In the genomic region with DNA sequence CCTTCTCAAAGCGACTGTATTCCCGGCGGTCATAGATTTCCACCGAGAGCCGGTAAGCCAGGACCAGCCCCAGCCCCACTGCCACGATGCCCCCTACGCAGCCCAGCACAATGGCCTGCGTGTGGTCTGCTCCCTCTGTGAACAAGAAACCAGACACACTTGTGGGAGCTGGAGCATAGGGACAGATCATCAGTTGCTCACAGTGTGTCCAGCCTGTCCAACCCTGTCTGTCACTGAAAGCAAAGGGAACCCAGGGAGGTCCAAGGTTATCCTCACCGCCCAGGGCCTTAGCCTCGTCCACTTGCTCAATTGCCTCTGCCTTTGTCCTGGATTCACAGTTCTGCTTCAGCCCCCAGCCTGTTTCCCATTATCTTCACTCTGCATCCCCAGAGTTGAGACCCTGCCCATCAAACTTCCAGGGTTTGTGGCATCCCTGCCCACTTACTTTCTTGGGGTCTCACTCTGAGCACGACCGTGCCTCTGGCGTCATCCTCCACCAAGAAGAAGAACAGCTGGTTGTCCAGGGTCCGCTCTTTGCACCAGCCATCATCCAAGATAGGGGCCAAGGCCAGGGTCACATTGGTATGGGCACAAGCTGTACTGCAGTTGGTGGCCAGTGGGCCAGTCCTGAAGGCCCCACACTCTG, we compare ENCODE assay signal across 26 cellular contexts. TPM values are rescaled to one million over a fixed set of nuclear protein-coding genes. Genes with fewer than 3 reads are reported as not detected.
DNase-seq lines count a peak whose midpoint lies in the region; ATAC-seq and TF ChIP-seq lines count a peak whose summit lies in the region.
"Had no signal": no experiment of that assay in that cellular context is flagged by ENCODE, and none has a peak within 500 bp of the region (broad histone marks: within the 10 kb centered on the region; RNA-seq: fewer than 3 reads in every experiment).

No MANE protein-coding gene starts in this region.

- no peaks in the 10 kb centered on the region for H3K9me3 Mint-ChIP-seq in activated CD8-positive, alpha-beta T cell treated with anti-CD3 and anti-CD28 coated beads for 36 hours
- H3K9me3 Mint-ChIP-seq: activated T-cell treated with anti-CD3 and anti-CD28 coated beads, Interleukin-2, amount 50 U/mL, for 4 hours; brain; CD4-positive, alpha-beta T cell; stimulated activated naive CD8-positive, alpha-beta T cell treated with anti-CD3 and anti-CD28 coated beads, Interleukin-15, amount 100 ng/mL, for 72 hours had no signal

- DNase-seq in Right ventricle myocardium superior (peak; percentile 3), left ventricle myocardium superior (no peak), islet precursor cell (peak; percentile 45), hypothalamus (lab: John Stamatoyannopoulos, UW) (no peak)
- DNase-seq in activated CD8-positive, alpha-beta T cell treated with anti-CD3 and anti-CD28 coated beads for 36 hours: no peak
- no peak for DNase-seq in activated CD4-positive, CD25-positive, alpha-beta regulatory T cell (lab: John Stamatoyannopoulos, UW)
- DNase-seq: activated T-cell treated with anti-CD3 and anti-CD28 coated beads, Interleukin-2, amount 50 U/mL, for 4 hours; CD4-positive, alpha-beta T cell; effector CD8-positive, alpha-beta T cell; foreskin keratinocyte; heart right ventricle; midbrain; NCI-H1092 treated with DMSO at 0.1 percent for 48 hours; NCI-H1930; NCI-H226; NCI-H748 treated with DMSO at 0.1 percent for 48 hours; posterior cingulate gyrus; stimulated activated CD4-positive, alpha-beta T cell treated with anti-CD3 and anti-CD28 coated beads, Interleukin-4, amount 100 ng/mL, for 4 hours; stimulated activated naive CD8-positive, alpha-beta T cell treated with anti-CD3 and anti-CD28 coated beads, Interleukin-15, amount 100 ng/mL, for 72 hours; T-helper 9 cell had no signal

- CTCF ChIA-PET in activated CD8-positive, alpha-beta T cell treated with anti-CD3 and anti-CD28 coated beads for 36 hours (lab: Charles Lee): interaction anchor here (1.8 to 17.7 kb wide), 2 partner anchors 22 to 32 kb away, joined by 6 to 199 read pairs; no protein-coding TSS in a partner anchor

- no peak for TF ChIP-seq CTCF in activated CD8-positive, alpha-beta T cell treated with anti-CD3 and anti-CD28 coated beads for 36 hours (IDR thresholded peaks at IDR 0.05)

- no peak overlapping the region for H3K4me3 Mint-ChIP-seq in activated CD8-positive, alpha-beta T cell treated with anti-CD3 and anti-CD28 coated beads for 36 hours
- H3K4me3 Mint-ChIP-seq: activated T-cell treated with anti-CD3 and anti-CD28 coated beads, Interleukin-2, amount 50 U/mL, for 4 hours; brain; CD4-positive, alpha-beta T cell; stimulated activated naive CD8-positive, alpha-beta T cell treated with anti-CD3 and anti-CD28 coated beads, Interleukin-15, amount 100 ng/mL, for 72 hours had no signal

- H3K4me1 Mint-ChIP-seq in activated CD8-positive, alpha-beta T cell treated with anti-CD3 and anti-CD28 coated beads for 36 hours (ENCODE audit: low read depth): peaks cover 17% of the 10 kb centered on the region
- H3K4me1 Mint-ChIP-seq: brain had no signal

- peaks cover 49% of the 10 kb centered on the region for H3K36me3 Mint-ChIP-seq in activated CD8-positive, alpha-beta T cell treated with anti-CD3 and anti-CD28 coated beads for 36 hours (ENCODE audit: low read depth)

- POLR2A ChIA-PET in activated CD8-positive, alpha-beta T cell treated with anti-CD3 and anti-CD28 coated beads for 36 hours (lab: Charles Lee): interaction anchor here (1.3 to 5.2 kb wide), 3 partner anchors 10 to 76 kb away, joined by 5 to 40 read pairs (median 12); a partner anchor contains a TSS

- peak overlapping the region; percentile 34 for H3K27ac Mint-ChIP-seq in activated CD8-positive, alpha-beta T cell treated with anti-CD3 and anti-CD28 coated beads for 36 hours
- H3K27ac Mint-ChIP-seq: CD4-positive, alpha-beta T cell had no signal

- intact Hi-C loops in Right ventricle myocardium superior (cut with DNase I): no loop called here
- intact Hi-C loops in left ventricle myocardium superior (cut with micrococcal nuclease): loop anchor here (10.0 kb wide), 1 partner anchor 127 kb away; no protein-coding TSS in a partner anchor
- intact Hi-C loops in activated CD8-positive, alpha-beta T cell treated with anti-CD3 and anti-CD28 coated beads for 36 hours (cut with micrococcal nuclease): no loop called here

- ATAC-seq in Right ventricle myocardium superior (ENCODE audit: poor library complexity): no peak
- ATAC-seq in left ventricle myocardium superior: no peak
- no peak for ATAC-seq in activated CD8-positive, alpha-beta T cell treated with anti-CD3 and anti-CD28 coated beads for 36 hours
- no peak for ATAC-seq in GM21390 (IDR thresholded peaks at IDR 0.05; ENCODE audit: unreplicated experiment)
- ATAC-seq: activated T-cell treated with anti-CD3 and anti-CD28 coated beads, Interleukin-2, amount 50 U/mL, for 4 hours; esophagus mucosa; foreskin keratinocyte; HCT116; heart right ventricle; sciatic nerve; SK-N-SH treated with all-trans-retinoic acid at 6 μM for 48 hours; stimulated activated naive CD8-positive, alpha-beta T cell treated with anti-CD3 and anti-CD28 coated beads, Interleukin-15, amount 100 ng/mL, for 72 hours had no signal

- H3K27me3 Mint-ChIP-seq in activated CD8-positive, alpha-beta T cell treated with anti-CD3 and anti-CD28 coated beads for 36 hours: no peaks in the 10 kb centered on the region
- H3K27me3 Mint-ChIP-seq: CD4-positive, alpha-beta T cell; stimulated activated naive CD8-positive, alpha-beta T cell treated with anti-CD3 and anti-CD28 coated beads, Interleukin-15, amount 100 ng/mL, for 72 hours had no signal

RNA-seq across cellular contexts. Expression of a gene that starts 11.3 kb away (rescaled TPM):
- total RNA-seq in Right ventricle myocardium superior (8.2 TPM), left ventricle myocardium superior (9.6 TPM)
- 10 to 100 TPM; 13.8 to 18.6 TPM for total RNA-seq in activated CD8-positive, alpha-beta T cell treated with anti-CD3 and anti-CD28 coated beads for 36 hours

RNA-seq across cellular contexts. Expression of a gene that starts 11.5 kb away (rescaled TPM):
- total RNA-seq in Right ventricle myocardium superior (29.4 TPM), left ventricle myocardium superior (31.6 TPM)
- 10 to 100 TPM; 31.3 to 35.9 TPM for total RNA-seq in activated CD8-positive, alpha-beta T cell treated with anti-CD3 and anti-CD28 coated beads for 36 hours

RNA-seq across cellular contexts. Expression of a gene that starts 15.0 kb away (rescaled TPM):
- total RNA-seq in Right ventricle myocardium superior (0.97 TPM), left ventricle myocardium superior (1.3 TPM)
- total RNA-seq in activated CD8-positive, alpha-beta T cell treated with anti-CD3 and anti-CD28 coated beads for 36 hours: 100 to 1,000 TPM; 121 to 137 TPM

RNA-seq across cellular contexts. Expression of a gene that starts 40.0 kb away (rescaled TPM):
- 15.4 TPM for total RNA-seq in Right ventricle myocardium superior
- 16.9 TPM for total RNA-seq in left ventricle myocardium superior
- total RNA-seq in activated CD8-positive, alpha-beta T cell treated with anti-CD3 and anti-CD28 coated beads for 36 hours: 10 to 100 TPM; 19.7 to 20.3 TPM

Comparison
In these comparisons a context has a peak if more than half of its experiments do, and no peak if none do; other contexts are left out.
1. DNase-seq: peak in Right ventricle myocardium superior (single experiment) and islet precursor cell (single experiment); none in left ventricle myocardium superior (single experiment), activated CD8-positive, alpha-beta T cell treated with anti-CD3 and anti-CD28 coated beads for 36 hours (single experiment), activated CD4-positive, CD25-positive, alpha-beta regulatory T cell (0 of 4) and hypothalamus (0 of 51).
2. RNA of a gene that starts 15.0 kb away (total RNA-seq): 121 to 137 TPM in activated CD8-positive, alpha-beta T cell treated with anti-CD3 and anti-CD28 coated beads for 36 hours; 1.3 TPM in left ventricle myocardium superior (single experiment) and 0.97 TPM in Right ventricle myocardium superior (single experiment); every median in the first group is over 10 times any median in the second.